ENCODE assay signal across 12 cellular contexts in the genomic region with DNA sequence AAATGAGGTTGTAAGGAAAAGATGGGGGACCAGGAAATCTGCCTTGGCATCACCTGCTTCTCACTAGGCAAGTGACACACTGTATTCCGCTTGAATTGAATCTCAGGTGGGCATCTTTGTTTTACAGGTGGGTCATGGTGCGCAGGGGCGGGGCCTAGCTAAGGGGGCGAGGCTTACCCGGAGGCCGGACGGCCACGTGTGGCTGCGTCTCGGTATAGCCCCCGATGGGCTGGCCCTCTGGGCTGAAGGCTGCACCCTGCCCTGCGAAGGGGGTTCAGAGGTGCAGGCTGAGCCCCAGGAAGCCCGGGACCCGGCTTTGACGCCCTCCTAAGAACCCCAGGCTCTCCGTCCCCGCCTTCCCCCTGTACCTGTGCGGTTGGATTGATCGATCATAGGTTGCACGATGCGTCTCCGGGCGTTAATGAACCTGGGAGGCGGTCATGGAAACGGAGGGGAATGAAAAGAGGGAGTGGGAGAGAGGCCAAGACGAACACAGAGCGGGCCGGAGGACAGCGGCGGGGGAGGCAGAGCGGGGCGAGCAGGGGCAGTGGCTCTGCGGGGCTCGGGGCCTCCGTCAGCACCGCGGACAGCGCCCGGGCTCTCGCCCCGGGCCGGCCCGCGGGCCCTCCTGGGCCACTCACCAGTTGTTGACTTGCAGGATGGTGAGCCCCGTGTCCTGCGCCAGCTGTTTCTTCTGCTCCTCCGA. TPM values are rescaled to one million over a fixed set of nuclear protein-coding genes. Genes with fewer than 3 reads are reported as not detected.
A peak's percentile ranks its signal among the peaks of the same experiment; 100 is the strongest.
DNase-seq lines count a peak whose midpoint lies in the region; FAIRE-seq and TF ChIP-seq lines count a peak whose summit lies in the region.
"Had no signal": no experiment of that assay in that cellular context is flagged by ENCODE, and none has a peak within 500 bp of the region (broad histone marks: within the 10 kb centered on the region; RNA-seq: fewer than 3 reads in every experiment).

No MANE protein-coding gene starts in this region.

- no peaks in the 10 kb centered on the region for H3K79me2 ChIP-seq in parathyroid adenoma

- H3K27ac Mint-ChIP-seq in glutamatergic neuron (ENCODE audit: unreplicated experiment): peak overlapping the region; percentile 44
- H3K27ac Mint-ChIP-seq: nephron, T-cell had no signal

- peak overlapping the region; percentile 21 for H3K4me3 Mint-ChIP-seq in glutamatergic neuron (ENCODE audit: unreplicated experiment)
- H3K4me3 Mint-ChIP-seq: nephron, T-cell had no signal

- H3K4me2 ChIP-seq in parathyroid adenoma (ENCODE audit: low read length): no peak overlapping the region

- no peak overlapping the region for H3K9ac ChIP-seq in parathyroid adenoma

- peaks cover 11% of the 10 kb centered on the region for H3K9me3 Mint-ChIP-seq in glutamatergic neuron (ENCODE audit: unreplicated experiment)
- H3K9me3 Mint-ChIP-seq: nephron, T-cell had no signal

- H3K4me1 ChIP-seq in parathyroid adenoma (no peaks in the 10 kb centered on the region), breast epithelium (no peaks in the 10 kb centered on the region)

- TF ChIP-seq POLR2A in GM12891 (IDR thresholded peaks at IDR 0.05; ENCODE audit: low read depth, low read length) (no peak), breast epithelium (IDR thresholded peaks at IDR 0.05) (no peak)

- TF ChIP-seq CTCF in glutamatergic neuron (IDR thresholded peaks at IDR 0.05; ENCODE audit: partially characterized antibody, unreplicated experiment): no peak
- no peak for TF ChIP-seq CTCF in parathyroid adenoma (IDR thresholded peaks at IDR 0.05)
- TF ChIP-seq CTCF in breast epithelium (IDR thresholded peaks at IDR 0.05): no peak

- no peak for FAIRE-seq in GM12891 (lab: Jason Lieb, UNC)

- H3K27me3 ChIP-seq in parathyroid adenoma (ENCODE audit: control insufficient read depth, insufficient read depth, low read length): peaks cover 4% of the 10 kb centered on the region
- no peaks in the 10 kb centered on the region for H3K27me3 ChIP-seq in breast epithelium

- H3K36me3 ChIP-seq in parathyroid adenoma (ENCODE audit: control insufficient read depth, insufficient read depth, low read length): no peaks in the 10 kb centered on the region
- no peaks in the 10 kb centered on the region for H3K36me3 ChIP-seq in breast epithelium

- DNase-seq in NOMO-1 treated with DMSO at 0.1 percent for 48 hours (lab: John Stamatoyannopoulos, UW; ENCODE audit: unreplicated experiment) (peak; percentile 36), NOMO-1 treated with dmso at 0.1 percent for 144 hours (lab: John Stamatoyannopoulos, UW; ENCODE audit: unreplicated experiment) (no peak), NCI-H748 (lab: John Stamatoyannopoulos, UW; ENCODE audit: unreplicated experiment) (peak; percentile 73), glutamatergic neuron (no peak), GM12891 (ENCODE audit: insufficient read length, low spot score) (no peak), breast epithelium (ENCODE audit: low spot score in 2 of 2) (no peak), NCI-H187 treated with DMSO at 0.1 percent for 48 hours (lab: John Stamatoyannopoulos, UW) (no peak)
- DNase-seq: Kasumi-1, NCI-H510A, T-cell had no signal

- no peak overlapping the region for H3K4me3 ChIP-seq in parathyroid adenoma (ENCODE audit: low read depth, low read length)
- H3K4me3 ChIP-seq in breast epithelium: no peak overlapping the region

- intact Hi-C loops in breast epithelium (cut with DNase I; ENCODE audit: low total_unique reads): no loop called here

- H3K27me3 Mint-ChIP-seq in glutamatergic neuron (ENCODE audit: unreplicated experiment): peaks cover 20% of the 10 kb centered on the region

- H3K9me3 ChIP-seq in parathyroid adenoma (ENCODE audit: control insufficient read depth, low read length): no peaks in the 10 kb centered on the region
- H3K9me3 ChIP-seq in breast epithelium: no peaks in the 10 kb centered on the region

- H2AFZ ChIP-seq in parathyroid adenoma: peak overlapping the region; percentile 66

- H3K27ac ChIP-seq in parathyroid adenoma (no peak overlapping the region), breast epithelium (no peak overlapping the region)

- H3K36me3 Mint-ChIP-seq in glutamatergic neuron (ENCODE audit: unreplicated experiment): peaks cover 16% of the 10 kb centered on the region
- H3K36me3 Mint-ChIP-seq: T-cell had no signal

- H3K4me1 Mint-ChIP-seq in glutamatergic neuron (ENCODE audit: low read depth, unreplicated experiment): peaks cover 6% of the 10 kb centered on the region
- H3K4me1 Mint-ChIP-seq: nephron had no signal

TF ChIP-seq in GM12891, 5 proteins besides CTCF, POLR2A, EP300 and RAD21:
- no peak for TF ChIP-seq POU2F2 (IDR thresholded peaks at IDR 0.05; ENCODE audit: low read depth, low read length)
- no peak for TF ChIP-seq PAX5 (IDR thresholded peaks at IDR 0.05; ENCODE audit: insufficient read depth, low read length, severe bottlenecking)
- TF ChIP-seq TAF1 (IDR thresholded peaks at IDR 0.05; ENCODE audit: low read depth, low read length): no peak
- no peak for TF ChIP-seq SPI1 (IDR thresholded peaks at IDR 0.05; ENCODE audit: low read depth, low read length)
- no peak for TF ChIP-seq POLR2AphosphoS5 (IDR thresholded peaks at IDR 0.05; ENCODE audit: low read depth, low read length)

RNA-seq across cellular contexts. Expression of a gene that starts 12.5 kb away (rescaled TPM):
- total RNA-seq in glutamatergic neuron (ENCODE audit: unreplicated experiment) (255 TPM), breast epithelium (10 to 100 TPM; 13.1 to 41.6 (median 17.1) TPM)
- polyA plus RNA-seq in GM12891 (2012; ENCODE audit: low read depth, missing spikeins): not detected

RNA-seq across cellular contexts. Expression of a gene that starts 57.7 kb away (rescaled TPM):
- total RNA-seq in glutamatergic neuron (ENCODE audit: unreplicated experiment) (119 TPM), breast epithelium (10 to 100 TPM in 2 of 3 donors, 1 to 10 TPM in 1; 6.2 to 20.6 (median 20.5) TPM)
- 8.2 TPM for polyA plus RNA-seq in GM12891 (2012; ENCODE audit: low read depth, missing spikeins)

Comparison
In these comparisons a context has a peak if more than half of its experiments do, and no peak if none do; other contexts are left out.
1. DNase-seq: peak in NOMO-1 treated with DMSO at 0.1 percent for 48 hours (single experiment) and NCI-H748 (single experiment); none in NOMO-1 treated with dmso at 0.1 percent for 144 hours (single experiment), glutamatergic neuron (single experiment), GM12891 (single experiment), breast epithelium (0 of 2) and NCI-H187 treated with DMSO at 0.1 percent for 48 hours (single experiment).